In the genomic region with DNA sequence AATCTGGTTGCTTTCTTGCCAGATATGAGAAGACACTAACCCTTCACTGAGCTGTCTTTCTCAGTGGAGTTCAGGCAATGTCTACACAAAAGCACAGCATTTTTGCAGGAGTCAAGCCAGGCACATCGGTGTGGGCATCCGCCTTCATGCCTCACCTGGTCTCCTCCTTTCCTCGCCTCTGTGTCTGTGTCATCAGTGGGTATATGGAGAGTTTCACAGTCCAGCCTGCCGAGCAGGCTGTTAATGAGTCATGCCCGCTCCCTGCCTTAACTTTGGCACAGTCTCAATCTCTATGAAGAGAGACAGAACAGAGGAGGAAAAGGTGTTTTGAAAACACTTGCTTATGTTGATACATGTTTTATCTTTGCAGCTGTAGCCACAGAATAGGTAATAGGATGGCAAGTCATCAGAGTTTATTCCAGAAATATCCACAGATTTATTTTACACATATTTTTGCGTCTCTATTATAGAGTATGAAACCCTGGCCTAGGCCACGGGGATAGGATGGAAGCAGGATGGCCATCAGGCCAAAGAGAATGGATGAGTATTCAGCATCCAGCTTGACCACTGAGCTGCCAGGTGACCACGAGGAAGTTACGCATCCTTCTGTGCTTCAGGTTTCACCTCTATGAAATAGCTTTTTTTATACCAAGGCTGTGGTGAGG, we compare ENCODE assay signal across 1 cellular context.
TF ChIP-seq lines count a peak whose summit lies in the region.

No MANE protein-coding gene starts in this region.

TF ChIP-seq in GM23338, 12 proteins besides CTCF, POLR2A, EP300 and RAD21 (continued from another document):
- no peak for TF ChIP-seq ZNF462 (CRISPR knock-in tag; IDR thresholded peaks at IDR 0.05)
